In the genomic region with DNA sequence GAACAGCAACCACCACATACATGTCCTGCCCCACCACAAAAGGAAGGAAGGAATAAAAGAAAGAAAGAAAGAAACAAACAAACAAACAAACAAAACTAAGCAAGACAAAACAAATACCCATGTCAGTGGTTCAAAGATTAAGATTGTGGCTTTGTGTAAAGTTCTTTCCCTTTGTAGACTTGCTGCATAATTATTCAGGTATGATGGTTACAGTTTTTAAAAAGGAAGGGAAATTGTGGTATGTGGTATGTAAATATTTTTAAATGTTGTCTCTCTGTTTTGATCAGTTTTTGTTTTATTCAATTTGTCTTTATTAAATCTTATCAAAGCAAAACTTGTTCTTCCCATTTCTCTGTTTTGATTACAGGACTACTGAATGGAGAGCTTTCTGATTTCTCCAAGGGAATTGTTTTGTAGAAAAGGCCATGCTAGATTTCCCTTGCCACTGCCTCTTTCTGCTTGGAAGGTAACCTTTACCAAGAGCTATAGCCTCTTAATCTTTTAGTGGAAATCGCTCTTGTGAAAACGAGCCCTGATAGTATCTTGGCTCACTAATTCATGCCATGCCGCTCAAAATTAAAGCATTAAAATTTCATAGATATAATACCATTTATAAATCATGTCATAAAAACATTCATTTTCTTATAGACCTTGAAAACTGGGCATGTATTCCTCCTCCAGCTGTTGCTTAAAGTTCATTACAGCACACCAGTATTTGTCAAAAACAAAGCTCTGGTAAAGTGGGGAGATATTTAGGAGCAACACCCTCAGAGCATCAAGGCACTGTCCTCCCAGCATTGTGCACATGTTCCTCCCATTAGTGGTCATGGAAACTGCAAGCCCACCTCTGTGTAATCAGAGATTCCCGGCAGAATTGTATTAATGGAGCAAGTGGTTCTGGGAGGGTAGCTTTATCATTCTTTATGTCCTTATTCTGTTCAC, we compare ENCODE assay signal across 17 cellular contexts.
"Had no signal": no experiment of that assay in that cellular context is flagged by ENCODE, and none has a peak within 500 bp of the region (broad histone marks: within the 10 kb centered on the region; RNA-seq: fewer than 3 reads in every experiment).

No MANE protein-coding gene starts in this region.

- ATAC-seq: esophagus mucosa; left colon; mucosa of descending colon; naive thymus-derived CD8-positive, alpha-beta T cell had no signal

- H3K4me1 ChIP-seq: breast epithelium, right atrium auricular region had no signal

- H3K4me3 ChIP-seq: breast epithelium, dorsolateral prefrontal cortex, mucosa of descending colon, right atrium auricular region, skin epidermis had no signal

- H3K27ac ChIP-seq: breast epithelium, dorsolateral prefrontal cortex, neutrophil, right atrium auricular region, skin epidermis had no signal

- H3K36me3 ChIP-seq: breast epithelium, neutrophil, right atrium auricular region had no signal

- DNase-seq: activated CD4-positive, alpha-beta T cell treated with anti-CD3 and anti-CD28 coated beads, Interleukin-2, amount 50 U/mL, for 4 hours; activated CD4-positive, CD25-positive, alpha-beta regulatory T cell treated with anti-CD3 and anti-CD28 coated beads, Interleukin-2, amount 50 U/mL, for 72 hours; activated gamma-delta T cell; activated naive CD8-positive, alpha-beta T cell treated with anti-CD3 and anti-CD28 coated beads, Interleukin-2, amount 10 ng/mL, durations not matched to agents 7 days and 5 days; activated T-cell treated with anti-CD3 and anti-CD28 coated beads, Interleukin-2, amount 50 U/mL, for 1 hour; anterior cingulate cortex; dorsolateral prefrontal cortex; left colon; mammary epithelial cell; mucosa of descending colon; naive thymus-derived CD8-positive, alpha-beta T cell; posterior cingulate gyrus had no signal

- H3K9me3 ChIP-seq: breast epithelium, mucosa of descending colon, neutrophil, right atrium auricular region had no signal

- H3K27me3 ChIP-seq: breast epithelium, dorsolateral prefrontal cortex, neutrophil, right atrium auricular region had no signal
